12 cellular contexts compared by ENCODE assay signal in the genomic region with DNA sequence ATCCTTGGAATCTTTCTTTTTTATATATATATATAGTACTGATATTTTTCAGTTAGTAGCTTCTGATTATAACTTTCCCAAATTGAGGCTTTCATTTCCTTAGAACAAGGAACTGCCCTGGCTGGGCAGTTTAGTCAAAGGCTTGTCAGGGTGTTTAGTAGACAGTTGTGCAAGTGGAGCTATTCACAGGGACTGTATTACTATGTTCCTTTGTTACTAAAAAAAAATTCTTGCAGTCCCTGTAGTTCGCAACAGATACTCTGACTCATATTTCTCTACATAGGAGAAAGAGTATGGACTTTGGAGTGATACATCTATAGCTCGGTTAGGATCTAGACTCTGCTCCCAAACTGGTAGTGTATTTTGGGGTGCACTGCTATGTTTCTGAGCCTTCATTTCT. TPM values are rescaled to one million over a fixed set of nuclear protein-coding genes. Genes with fewer than 3 reads are reported as not detected.
A peak's percentile ranks its signal among the peaks of the same experiment; 100 is the strongest.
DNase-seq lines count a peak whose midpoint lies in the region; ATAC-seq and TF ChIP-seq lines count a peak whose summit lies in the region.
"Had no signal": no experiment of that assay in that cellular context is flagged by ENCODE, and none has a peak within 500 bp of the region (broad histone marks: within the 10 kb centered on the region; RNA-seq: fewer than 3 reads in every experiment).

No MANE protein-coding gene starts in this region.

- H3K36me3 ChIP-seq in esophagus squamous epithelium, result peaks cover 0 to 13% (median 0%) of the 10 kb centered on the region in 3 donors
- H3K36me3 ChIP-seq in mucosa of descending colon (ENCODE audit: low read depth), result no peaks in the 10 kb centered on the region
- H3K36me3 ChIP-seq in MM.1S (replicated peaks; ENCODE audit: insufficient read depth, low read length), result no peaks in the 10 kb centered on the region
- H3K36me3 ChIP-seq in neuronal stem cell (replicated peaks in 1 of 2; ENCODE audit: control insufficient read depth in 2 of 2, insufficient read depth in 2 of 2, low read length in 2 of 2), result peaks cover 0 to 2% of the 10 kb centered on the region in 2 donors
- no peaks in the 10 kb centered on the region for H3K36me3 ChIP-seq in PC-3 (ENCODE audit: low read depth, low read length)

- no peak overlapping the region for H2BK15ac ChIP-seq in neuronal stem cell (ENCODE audit: low read length)

- H3K14ac ChIP-seq in neuronal stem cell (ENCODE audit: low read length), result no peak overlapping the region

- POLR2A ChIA-PET in PC-3 (lab: Charles Lee; ENCODE audit: unreplicated experiment), result no interaction called here

- 49% methylated on average over 2 of the region's 2 CpGs for WGBS in esophagus squamous epithelium, 2 donors
- WGBS in neuronal stem cell (ENCODE audit: extremely low coverage in 2 of 2, insufficient read length in 2 of 2, insufficient replicate concordance in 1 of 2), 2 donors, result no CpG with 5 or more reads among the region's 2 CpGs

- H3K79me2 ChIP-seq in MM.1S (ENCODE audit: low read length) (peaks cover 52% of the 10 kb centered on the region), PC-3 (ENCODE audit: low read length) (peaks cover 21% of the 10 kb centered on the region; the same call in 1 of the 2 replicates)

- H3K23ac ChIP-seq in neuronal stem cell (ENCODE audit: low read depth, low read length, poor library complexity), result no peak overlapping the region

- ATAC-seq in mucosa of descending colon, result peak; percentile 80
- ATAC-seq in HG03095 (IDR thresholded peaks at IDR 0.05; ENCODE audit: unreplicated experiment), result no peak
- no peak for ATAC-seq in PC-3
- ATAC-seq: activated CD4-positive, CD25-positive, alpha-beta regulatory T cell treated with anti-CD3 and anti-CD28 coated beads, Interleukin-2, amount 50 U/mL, for 24 hours had no signal

- H3K9me2 ChIP-seq in MM.1S (replicated peaks; ENCODE audit: insufficient read depth, low read length), result no peaks in the 10 kb centered on the region
- H3K9me2 ChIP-seq in PC-3 (replicated peaks; ENCODE audit: low read length), result no peaks in the 10 kb centered on the region

- H2AK5ac ChIP-seq in neuronal stem cell (ENCODE audit: low read depth, low read length), result no peak overlapping the region

- intact Hi-C loops in esophagus squamous epithelium (cut with DNase I), result no loop called here
- intact Hi-C loops in mucosa of descending colon (cut with DNase I, micrococcal nuclease), result no loop called here
- intact Hi-C loops in PC-3 (cut with micrococcal nuclease), result no loop called here

- H3K27ac ChIP-seq in esophagus squamous epithelium (peak overlapping the region in 3 of 4 donors; percentile 29 to 72 (median 36)), MM.1S (ENCODE audit: low read length) (no peak overlapping the region), neuronal stem cell (replicated peaks; ENCODE audit: low read length) (no peak overlapping the region), PC-3 (ENCODE audit: low read length) (no peak overlapping the region)

- CTCF ChIA-PET in PC-3 (lab: Charles Lee), result no interaction called here

- TF ChIP-seq CTCF in esophagus squamous epithelium (IDR thresholded peaks at IDR 0.05), result no peak
- no peak for TF ChIP-seq CTCF in mucosa of descending colon (IDR thresholded peaks at IDR 0.05)
- TF ChIP-seq CTCF in MM.1S (IDR thresholded peaks at IDR 0.05; ENCODE audit: low read length), result no peak
- no peak for TF ChIP-seq CTCF in PC-3 (conservative IDR thresholded peaks at IDR 0.05; ENCODE audit: low read depth, low read length)

- H3K4me2 ChIP-seq in MM.1S (ENCODE audit: low read depth, low read length) (no peak overlapping the region), neuronal stem cell (ENCODE audit: insufficient read depth, low read length, poor library complexity, severe bottlenecking) (no peak overlapping the region), PC-3 (ENCODE audit: low read length) (no peak overlapping the region)

- H3K79me1 ChIP-seq in neuronal stem cell (ENCODE audit: low read depth, low read length), result no peaks in the 10 kb centered on the region

- no peak overlapping the region for H3K4ac ChIP-seq in neuronal stem cell (ENCODE audit: low read length)

- H3F3A ChIP-seq in MM.1S (ENCODE audit: insufficient read depth, low read length) (no peaks in the 10 kb centered on the region), PC-3 (ENCODE audit: low read length, unreplicated experiment) (no peaks in the 10 kb centered on the region)

- H3K9ac ChIP-seq in MM.1S (ENCODE audit: low read length), result no peak overlapping the region
- no peak overlapping the region for H3K9ac ChIP-seq in neuronal stem cell (ENCODE audit: low read depth, low read length, poor library complexity)
- no peak overlapping the region for H3K9ac ChIP-seq in PC-3 (ENCODE audit: low read length)

- H4K20me1 ChIP-seq in MM.1S (ENCODE audit: insufficient read depth, low read length) (0 out of 2 replicates have a peak, but pooled peaks cover 2% of the 10 kb centered on the region), PC-3 (ENCODE audit: low read length) (no peaks in the 10 kb centered on the region)

- H3K27me3 ChIP-seq in esophagus squamous epithelium, result no peaks in the 10 kb centered on the region
- no peaks in the 10 kb centered on the region for H3K27me3 ChIP-seq in MM.1S (replicated peaks; ENCODE audit: insufficient read depth, low read length)
- no peaks in the 10 kb centered on the region for H3K27me3 ChIP-seq in neuronal stem cell (ENCODE audit: control insufficient read depth in 3 of 3, insufficient read depth in 3 of 3, low read depth in 1 of 3, low read length in 3 of 3)
- H3K27me3 ChIP-seq in PC-3 (ENCODE audit: low read length), result no peaks in the 10 kb centered on the region

- no peak overlapping the region for H4K8ac ChIP-seq in neuronal stem cell (ENCODE audit: low read depth, low read length)

- no peak overlapping the region for H2BK120ac ChIP-seq in neuronal stem cell (ENCODE audit: low read depth, low read length)

- no peaks in the 10 kb centered on the region for H3K9me3 ChIP-seq in esophagus squamous epithelium
- no peaks in the 10 kb centered on the region for H3K9me3 ChIP-seq in mucosa of descending colon
- H3K9me3 ChIP-seq in MM.1S (replicated peaks; ENCODE audit: insufficient read depth, low read length), result no peaks in the 10 kb centered on the region
- H3K9me3 ChIP-seq in neuronal stem cell (replicated peaks in 1 of 2; ENCODE audit: control insufficient read depth in 2 of 2, insufficient read depth in 1 of 2, low read depth in 1 of 2, low read length in 2 of 2), result no peaks in the 10 kb centered on the region
- H3K9me3 ChIP-seq in PC-3 (ENCODE audit: low read length), result no peaks in the 10 kb centered on the region

- no peak overlapping the region for H2AFZ ChIP-seq in MM.1S (ENCODE audit: low read length)
- no peak overlapping the region for H2AFZ ChIP-seq in neuronal stem cell (ENCODE audit: low read length)
- no peak overlapping the region for H2AFZ ChIP-seq in PC-3 (ENCODE audit: low read length)

- TF ChIP-seq POLR2A in esophagus squamous epithelium (IDR thresholded peaks at IDR 0.05), result no peak

- H3K18ac ChIP-seq in neuronal stem cell (ENCODE audit: low read length), result no peak overlapping the region

- no peak overlapping the region for H2BK12ac ChIP-seq in neuronal stem cell (ENCODE audit: low read length)

- no TSS peak for BruUV-seq in PC-3 (replicated peaks; lab: Mats Ljungman, UMichigan)

- H3K4me1 ChIP-seq in esophagus squamous epithelium (peaks cover 0 to 34% (median 0%) of the 10 kb centered on the region in 3 donors), mucosa of descending colon (ENCODE audit: low read depth) (peaks cover 5% of the 10 kb centered on the region), MM.1S (ENCODE audit: low read length) (no peaks in the 10 kb centered on the region), neuronal stem cell (ENCODE audit: control insufficient read depth in 2 of 2, insufficient read depth in 1 of 2, low read depth in 1 of 2, low read length in 2 of 2) (no peaks in the 10 kb centered on the region), PC-3 (ENCODE audit: insufficient read depth, low read length) (peaks cover 4% of the 10 kb centered on the region; the same call in 1 of the 2 replicates)

- H2BK5ac ChIP-seq in neuronal stem cell (ENCODE audit: low read length), result no peak overlapping the region

- no peak overlapping the region for H4K91ac ChIP-seq in neuronal stem cell (ENCODE audit: low read depth, low read length, poor library complexity)

- DNase-seq in ELR (ENCODE audit: low read depth), result peak; percentile 57
- DNase-seq in SIG-M5 (lab: John Stamatoyannopoulos, UW), result peak; percentile 62
- DNase-seq in esophagus squamous epithelium (lab: John Stamatoyannopoulos, UW), result no peak
- no peak for DNase-seq in mucosa of descending colon
- no peak for DNase-seq in MM.1S
- no peak for DNase-seq in neuronal stem cell (ENCODE audit: low spot score)
- no peak for DNase-seq in PC-3
- DNase-seq: activated naive CD4-positive, alpha-beta T cell treated with anti-CD3 and anti-CD28 coated beads for 36 hours; CD4-positive, alpha-beta memory T cell; NCI-H1048 had no signal

- no peak overlapping the region for H3K4me3 ChIP-seq in esophagus squamous epithelium
- no peak overlapping the region for H3K4me3 ChIP-seq in mucosa of descending colon
- H3K4me3 ChIP-seq in MM.1S (ENCODE audit: low read length), result no peak overlapping the region
- H3K4me3 ChIP-seq in neuronal stem cell (ENCODE audit: low read length in 2 of 2), result no peak overlapping the region
- no peak overlapping the region for H3K4me3 ChIP-seq in PC-3 (ENCODE audit: low read length)

RNA-seq across cellular contexts. Expression of a gene that starts 20.8 kb away (rescaled TPM):
- total RNA-seq in esophagus squamous epithelium, result 10 to 100 TPM; 49.0 to 79.2 (median 69.8) TPM
- 10 to 100 TPM; 44.3 to 65.8 (median 55.9) TPM for total RNA-seq in mucosa of descending colon
- polyA plus RNA-seq in neuronal stem cell (2013, experiment 1 of 2), result 48.2 TPM
- polyA plus RNA-seq in neuronal stem cell (2013, experiment 2 of 2), result 49.8 TPM
- total RNA-seq in PC-3 (2014; rRNA removed), result 29.9 and 34.3 TPM in 2 replicates

Comparison
In these comparisons a context has a peak if more than half of its experiments do, and no peak if none do; other contexts are left out.
1. DNase-seq: peak in ELR (single experiment) and SIG-M5 (single experiment); none in esophagus squamous epithelium (single experiment), mucosa of descending colon (0 of 3), MM.1S (single experiment), neuronal stem cell (single experiment) and PC-3 (single experiment).
2. H3K27ac ChIP-seq: peak in esophagus squamous epithelium (3 of 4); none in MM.1S (single experiment), neuronal stem cell (single experiment) and PC-3 (single experiment).